Comparison of ENCODE assay signal across 18 cellular contexts in the genomic region with DNA sequence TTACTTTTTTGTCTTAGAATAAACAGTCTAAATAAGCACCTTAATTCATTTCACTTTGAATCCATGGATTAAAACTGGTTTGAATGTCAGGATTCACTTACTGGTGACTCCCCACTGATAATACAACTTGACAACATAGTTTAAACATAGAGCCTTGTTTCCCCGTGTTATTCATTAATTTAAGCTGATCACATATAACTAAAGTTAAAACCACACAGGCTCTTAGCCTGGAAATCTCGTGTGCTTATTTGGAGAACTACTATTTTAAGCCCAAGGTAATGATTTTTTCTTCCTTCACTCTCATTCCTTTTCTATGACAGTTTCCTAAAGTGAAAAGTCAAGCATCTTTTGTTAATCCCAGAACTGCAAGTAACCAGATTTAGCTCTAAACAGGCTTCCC.
"Had no signal": no experiment of that assay in that cellular context is flagged by ENCODE, and none has a peak within 500 bp of the region (broad histone marks: within the 10 kb centered on the region; RNA-seq: fewer than 3 reads in every experiment).

No MANE protein-coding gene starts in this region.

- H3K4me3 ChIP-seq: body of pancreas, esophagus squamous epithelium, skin epidermis, tibial nerve, vagina had no signal

- H3K9me3 ChIP-seq: body of pancreas, esophagus squamous epithelium, tibial nerve, vagina had no signal

- H3K9ac ChIP-seq: parathyroid adenoma had no signal

- H3K27me3 ChIP-seq: body of pancreas, esophagus squamous epithelium, foreskin keratinocyte, tibial nerve, vagina had no signal

- H3K36me3 ChIP-seq: vagina had no signal

- H3K27me3 Mint-ChIP-seq: activated CD4-positive, alpha-beta memory T cell treated with anti-CD3 and anti-CD28 coated beads, Interleukin-2, amount 10 ng/mL, durations not matched to agents 7 days and 5 days had no signal

- H3K4me3 Mint-ChIP-seq: activated CD4-positive, alpha-beta memory T cell treated with anti-CD3 and anti-CD28 coated beads, Interleukin-2, amount 10 ng/mL, durations not matched to agents 7 days and 5 days; neural crest cell; T-helper 2 cell treated with Interferon-gamma antibody and Interleukin-4, amounts not matched to agents 5 μg/mL and 100 μg/mL, for 36 hours had no signal

- H3K4me1 ChIP-seq: foreskin keratinocyte, parathyroid adenoma had no signal

- DNase-seq: activated CD4-positive, alpha-beta memory T cell treated with anti-CD3 and anti-CD28 coated beads, Interleukin-2, amount 10 ng/mL, durations not matched to agents 7 days and 5 days; activated CD4-positive, alpha-beta T cell treated with anti-CD3 and anti-CD28 coated beads for 1 hour; activated gamma-delta T cell treated with Interleukin-2 at 50 U/mL for 16 hours; activated T-cell treated with anti-CD3 and anti-CD28 coated beads, Interleukin-2, amount 50 U/mL, for 48 hours; body of pancreas; cerebellar nuclear complex; esophagus squamous epithelium; foreskin keratinocyte; head of caudate nucleus; mammary epithelial cell; retina had no signal

- ATAC-seq: body of pancreas, foreskin keratinocyte had no signal

- H3K27ac ChIP-seq: esophagus squamous epithelium, foreskin keratinocyte, parathyroid adenoma, skin epidermis, tibial nerve, vagina had no signal

- H2AFZ ChIP-seq: parathyroid adenoma had no signal

- FAIRE-seq: endometrium had no signal

- H3K9me3 Mint-ChIP-seq: activated CD4-positive, alpha-beta memory T cell treated with anti-CD3 and anti-CD28 coated beads, Interleukin-2, amount 10 ng/mL, durations not matched to agents 7 days and 5 days; neural crest cell; T-helper 2 cell treated with Interferon-gamma antibody and Interleukin-4, amounts not matched to agents 5 μg/mL and 100 μg/mL, for 36 hours had no signal

- H3K79me2 ChIP-seq: parathyroid adenoma had no signal

- H3K27ac Mint-ChIP-seq: activated CD4-positive, alpha-beta memory T cell treated with anti-CD3 and anti-CD28 coated beads, Interleukin-2, amount 10 ng/mL, durations not matched to agents 7 days and 5 days; T-helper 2 cell treated with Interferon-gamma antibody and Interleukin-4, amounts not matched to agents 5 μg/mL and 100 μg/mL, for 36 hours had no signal
